Comparison of ENCODE assay signal across 8 cellular contexts in the genomic region with DNA sequence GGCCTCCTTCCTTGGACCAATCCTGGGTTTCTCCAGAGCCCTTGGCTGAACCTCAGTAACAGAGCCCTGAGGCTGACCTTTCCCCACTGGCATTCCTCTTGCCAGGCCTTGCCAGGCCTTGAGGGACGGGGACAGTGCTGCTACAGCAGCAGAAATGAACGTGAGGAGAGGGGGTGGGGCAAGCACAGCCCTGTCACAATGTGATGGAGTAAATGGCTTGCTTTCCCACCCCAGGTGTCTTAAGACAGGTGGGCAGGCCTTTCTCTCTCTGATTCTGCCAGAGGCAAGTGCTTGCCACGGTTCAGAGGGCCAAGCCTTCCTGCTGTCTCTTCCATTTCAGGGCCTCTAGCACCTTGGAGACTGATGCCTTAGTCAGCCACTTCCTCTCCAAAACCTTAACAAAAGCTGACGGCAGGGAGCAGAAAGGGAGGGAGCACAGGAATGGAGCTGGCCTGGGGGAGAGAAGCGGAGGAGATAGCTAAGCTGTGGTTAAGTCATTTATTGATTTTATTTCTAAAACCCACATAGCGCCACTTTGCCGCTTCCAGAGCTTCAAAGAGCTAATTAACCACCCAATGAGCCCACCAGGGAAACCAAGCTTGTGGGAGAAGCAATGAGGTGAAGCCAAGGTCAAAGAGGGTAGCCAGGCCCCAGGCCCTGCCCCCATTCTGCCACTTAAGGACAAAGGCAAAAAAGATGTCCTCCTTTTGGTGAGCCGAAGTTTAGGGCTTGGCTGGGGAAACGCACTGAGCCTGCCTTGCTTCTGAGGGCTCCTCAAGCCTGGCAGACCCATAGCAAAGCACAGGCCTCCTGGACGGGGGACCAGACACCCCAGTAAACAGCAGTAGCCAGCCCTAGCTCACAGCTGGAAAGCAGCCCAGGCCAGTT. TPM values are rescaled to one million over a fixed set of nuclear protein-coding genes. Genes with fewer than 3 reads are reported as not detected.
A peak's percentile ranks its signal among the peaks of the same experiment; 100 is the strongest.
DNase-seq lines count a peak whose midpoint lies in the region; TF ChIP-seq lines count a peak whose summit lies in the region.

No MANE protein-coding gene starts in this region.

- H4K8ac ChIP-seq in mesendoderm (ENCODE audit: low read depth, low read length): no peak overlapping the region

- no peak overlapping the region for H2BK5ac ChIP-seq in mesendoderm (ENCODE audit: low read length)

- H3K27me3 ChIP-seq in mesendoderm (ENCODE audit: insufficient read depth, low read length, poor library complexity): no peaks in the 10 kb centered on the region

- H3K4me1 ChIP-seq in mesendoderm (ENCODE audit: control insufficient read depth, low read depth, low read length): peaks cover 4% of the 10 kb centered on the region

- no peak overlapping the region for H2AK5ac ChIP-seq in mesendoderm (ENCODE audit: low read length)

- H3K4me1 Mint-ChIP-seq in chondrocyte (ENCODE audit: low read depth): peaks cover 43% of the 10 kb centered on the region

- no peak overlapping the region for H2BK15ac ChIP-seq in mesendoderm (replicated peaks; ENCODE audit: low read depth)

- peaks cover 31% of the 10 kb centered on the region for H3K36me3 ChIP-seq in mesendoderm (ENCODE audit: control insufficient read depth, insufficient read depth, low read length)

- no peaks in the 10 kb centered on the region for H3K9me3 Mint-ChIP-seq in chondrocyte (ENCODE audit: low read depth)

- no peak overlapping the region for H3K4me2 ChIP-seq in mesendoderm (ENCODE audit: low read length)

- H3K27ac Mint-ChIP-seq in chondrocyte (ENCODE audit: unreplicated experiment): peak overlapping the region; percentile 32

- H3K36me3 Mint-ChIP-seq in chondrocyte (ENCODE audit: low read depth): peaks cover 38% of the 10 kb centered on the region

- H4K5ac ChIP-seq in mesendoderm (ENCODE audit: low read length): no peak overlapping the region

- H3K4ac ChIP-seq in mesendoderm (ENCODE audit: low read depth, low read length): no peak overlapping the region

- CTCF ChIA-PET in GM10248 (lab: Yijun Ruan, JAX): interaction anchor here (1.4 to 2.3 kb wide), 3 partner anchors 8 to 19 kb away, joined by 3 to 8 read pairs (median 6); partner anchors contain the start of gene RASGRP2

- DNase-seq in GM10248 (ENCODE audit: extremely low spot score) (peak; percentile 10), NCI-H226 (peak; percentile 54), chondrocyte (ENCODE audit: low spot score) (peak; percentile 49), mesendoderm (peak; percentile 69), SKM-1 (lab: John Stamatoyannopoulos, UW; ENCODE audit: unreplicated experiment) (no peak), NCI-H524 treated with DMSO at 0.1 percent for 48 hours (lab: John Stamatoyannopoulos, UW) (no peak), SHP77 treated with DMSO at 0.1 percent for 48 hours (lab: John Stamatoyannopoulos, UW) (no peak), NOMO-1 treated with dmso at 0.1 percent for 144 hours (lab: John Stamatoyannopoulos, UW; ENCODE audit: unreplicated experiment) (no peak)

- no CpG with 5 or more reads among the region's 10 CpGs for WGBS in mesendoderm (ENCODE audit: extremely low coverage, insufficient coverage, low lambda C conversion rate)

- no peak overlapping the region for H3K4me3 ChIP-seq in mesendoderm (ENCODE audit: low read length)

- H3K4me3 Mint-ChIP-seq in chondrocyte (ENCODE audit: unreplicated experiment): no peak overlapping the region

- no peak overlapping the region for H3K23ac ChIP-seq in mesendoderm (ENCODE audit: low read length)

- POLR2A ChIA-PET in GM10248 (lab: Yijun Ruan, JAX): interaction anchor here (1.2 to 2.0 kb wide), 2 partner anchors 9 to 12 kb away, joined by 4 to 10 read pairs; no protein-coding TSS in a partner anchor

- no peak overlapping the region for H3K56ac ChIP-seq in mesendoderm (ENCODE audit: low read length)

- H3K18ac ChIP-seq in mesendoderm (ENCODE audit: low read length): no peak overlapping the region

- no peak overlapping the region for H3K9ac ChIP-seq in mesendoderm (ENCODE audit: low read length)

- peaks cover 10% of the 10 kb centered on the region for H3K79me1 ChIP-seq in mesendoderm (ENCODE audit: low read length)

- H3K27ac ChIP-seq in mesendoderm (ENCODE audit: low read depth, low read length): peak overlapping the region; percentile 65

- no peak overlapping the region for H2BK120ac ChIP-seq in mesendoderm (ENCODE audit: low read depth, low read length)

- no peaks in the 10 kb centered on the region for H3K27me3 Mint-ChIP-seq in chondrocyte (ENCODE audit: low read depth)

- no peak for TF ChIP-seq CTCF in GM10248 (IDR thresholded peaks at IDR 0.05; ENCODE audit: control extremely low read depth, extremely low read depth, low read depth, missing control alignments)
- TF ChIP-seq CTCF in chondrocyte (IDR thresholded peaks at IDR 0.05): no peak

- peaks cover 11% of the 10 kb centered on the region for H3K79me2 ChIP-seq in mesendoderm (ENCODE audit: control insufficient read depth, insufficient read depth, low read length)

RNA-seq across cellular contexts. Expression of gene PYGM, which starts 3.4 kb away (rescaled TPM):
- 0.65 to 1.6 TPM (median 1.2 TPM) in 3 replicates for total RNA-seq in chondrocyte
- 0.62 TPM for polyA plus RNA-seq in mesendoderm (2013, experiment 1 of 2)
- polyA plus RNA-seq in mesendoderm (2013, experiment 2 of 2): 0.69 TPM

RNA-seq across cellular contexts. Expression of gene SF1, which starts 15.2 kb away (rescaled TPM):
- total RNA-seq in chondrocyte: 183 to 198 TPM (median 190 TPM) in 3 replicates
- 268 TPM for polyA plus RNA-seq in mesendoderm (2013, experiment 1 of 2)
- 265 TPM for polyA plus RNA-seq in mesendoderm (2013, experiment 2 of 2)

RNA-seq across cellular contexts. Expression of gene RASGRP2, which starts 19.2 kb away (rescaled TPM):
- total RNA-seq in chondrocyte: 4.7 to 11.4 TPM (median 10.1 TPM) in 3 replicates
- 1.0 TPM for polyA plus RNA-seq in mesendoderm (2013, experiment 1 of 2)
- polyA plus RNA-seq in mesendoderm (2013, experiment 2 of 2): 1.3 TPM

RNA-seq across cellular contexts. Expression of gene MAP4K2, which starts 39.9 kb away (rescaled TPM):
- 11.3 to 17.8 TPM (median 13.4 TPM) in 3 replicates for total RNA-seq in chondrocyte
- 10.2 TPM for polyA plus RNA-seq in mesendoderm (2013, experiment 1 of 2)
- 10.2 TPM for polyA plus RNA-seq in mesendoderm (2013, experiment 2 of 2)

RNA-seq across cellular contexts. Expression of gene NRXN2, which starts 40.2 kb away (rescaled TPM):
- 1.1 to 3.0 TPM (median 1.8 TPM) in 3 replicates for total RNA-seq in chondrocyte
- 0.39 TPM for polyA plus RNA-seq in mesendoderm (2013, experiment 1 of 2)
- 0.74 TPM for polyA plus RNA-seq in mesendoderm (2013, experiment 2 of 2)

Comparison
In these comparisons a context has a peak if more than half of its experiments do, and no peak if none do; other contexts are left out.
1. DNase-seq: peak in GM10248 (single experiment), NCI-H226 (single experiment), chondrocyte (single experiment) and mesendoderm (single experiment); none in SKM-1 (single experiment), NCI-H524 treated with DMSO at 0.1 percent for 48 hours (single experiment), SHP77 treated with DMSO at 0.1 percent for 48 hours (single experiment) and NOMO-1 treated with dmso at 0.1 percent for 144 hours (single experiment).